16 cellular contexts compared by ENCODE assay signal in the genomic region with DNA sequence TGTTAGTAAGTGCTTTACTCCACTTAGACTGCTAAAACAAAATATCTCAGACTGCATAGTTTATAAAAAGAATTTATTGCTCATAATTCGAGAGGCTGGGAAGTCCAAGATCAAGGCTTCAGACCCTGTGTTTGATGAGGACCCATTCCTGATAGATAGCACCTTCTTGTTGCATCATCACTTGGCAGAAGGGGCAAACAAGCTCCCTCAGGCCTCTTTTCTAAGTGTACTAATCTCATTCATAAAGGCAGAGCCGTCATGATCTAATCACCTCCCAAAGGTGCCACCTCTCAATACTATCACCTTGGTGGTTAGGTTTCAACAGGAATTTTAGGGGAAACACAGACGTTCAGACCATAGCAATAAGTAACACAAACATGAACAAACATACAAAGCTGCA. TPM values are rescaled to one million over a fixed set of nuclear protein-coding genes. Genes with fewer than 3 reads are reported as not detected.
DNase-seq lines count a peak whose midpoint lies in the region; ATAC-seq, FAIRE-seq and TF ChIP-seq lines count a peak whose summit lies in the region.
"Had no signal": no experiment of that assay in that cellular context is flagged by ENCODE, and none has a peak within 500 bp of the region (broad histone marks: within the 10 kb centered on the region; RNA-seq: fewer than 3 reads in every experiment).

No MANE protein-coding gene starts in this region.

- no TSS peak for BruUV-seq in GM12878 (replicated peaks; lab: Mats Ljungman, UMichigan)

- H3K9me3 ChIP-seq in GM12878 (replicated peaks; ENCODE audit: control insufficient read depth, insufficient read depth, low read length): no peaks in the 10 kb centered on the region
- no peaks in the 10 kb centered on the region for H3K9me3 ChIP-seq in naive thymus-derived CD4-positive, alpha-beta T cell (ENCODE audit: control insufficient read depth in 2 of 3, low read length in 3 of 3)
- H3K9me3 ChIP-seq: A549, BE2C, HAP-1 had no signal

- H3K4me1 ChIP-seq in GM12878 (ENCODE audit: control insufficient read depth, insufficient read depth, low read length): no peaks in the 10 kb centered on the region
- H3K4me1 ChIP-seq in naive thymus-derived CD4-positive, alpha-beta T cell (ENCODE audit: control insufficient read depth in 2 of 2, insufficient read depth in 2 of 2, low read length in 2 of 2): no peaks in the 10 kb centered on the region
- H3K4me1 ChIP-seq: A549, HAP-1 had no signal

- TF ChIP-seq EP300 in GM12878 (IDR thresholded peaks at IDR 0.05; ENCODE audit: borderline replicate concordance in 1 of 2, control insufficient read depth in 1 of 2, low read depth in 2 of 2, low read length in 2 of 2): no peak

- H3K4me2 ChIP-seq in GM12878 (ENCODE audit: control insufficient read depth, insufficient read depth): no peak overlapping the region
- H3K4me2 ChIP-seq: A549 had no signal

- FAIRE-seq in GM12878 (lab: Jason Lieb, UNC): no peak
- FAIRE-seq: A549, H1 had no signal

- H3K36me3 Mint-ChIP-seq in naive thymus-derived CD4-positive, alpha-beta T cell: no peaks in the 10 kb centered on the region
- H3K36me3 Mint-ChIP-seq: CD4-positive, alpha-beta memory T cell had no signal

- no peak overlapping the region for H3K4me3 ChIP-seq in GM12878
- no peak overlapping the region for H3K4me3 ChIP-seq in naive thymus-derived CD4-positive, alpha-beta T cell (ENCODE audit: low read length)
- H3K4me3 ChIP-seq: A549, HAP-1 had no signal

- H3K27me3 Mint-ChIP-seq in naive thymus-derived CD4-positive, alpha-beta T cell: no peaks in the 10 kb centered on the region

- no peaks in the 10 kb centered on the region for H3K4me1 Mint-ChIP-seq in naive thymus-derived CD4-positive, alpha-beta T cell
- H3K4me1 Mint-ChIP-seq: CD4-positive, alpha-beta memory T cell had no signal

- no peaks in the 10 kb centered on the region for H3K27me3 ChIP-seq in GM12878 (replicated peaks in 1 of 2; ENCODE audit: control insufficient read depth in 2 of 2, insufficient read depth in 2 of 2, low read length in 1 of 2)
- H3K27me3 ChIP-seq in naive thymus-derived CD4-positive, alpha-beta T cell (ENCODE audit: control insufficient read depth in 2 of 2, insufficient read depth in 2 of 2, low read length in 2 of 2): no peaks in the 10 kb centered on the region
- H3K27me3 ChIP-seq: BE2C had no signal

- RAD21 ChIA-PET in GM12878 (lab: Charles Lee; ENCODE audit: unreplicated experiment): no interaction called here

- no peak for TF ChIP-seq CTCF in GM12878 (IDR thresholded peaks at IDR 0.05 in 2 of 3, conservative IDR thresholded peaks at IDR 0.05 in 1 of 3; ENCODE audit: control insufficient read depth in 2 of 3, extremely low read depth in 1 of 3, insufficient read depth in 1 of 3, low read depth in 3 of 3, low read length in 3 of 3)
- no peak for TF ChIP-seq CTCF in GM13976 (IDR thresholded peaks at IDR 0.05; ENCODE audit: borderline replicate concordance, control extremely low read depth, extremely low read depth, insufficient read depth, missing control alignments)

- H3K4me3 Mint-ChIP-seq in naive thymus-derived CD4-positive, alpha-beta T cell: no peak overlapping the region
- H3K4me3 Mint-ChIP-seq: CD4-positive, alpha-beta memory T cell had no signal

- POLR2A ChIA-PET in GM12878 (lab: Charles Lee): no interaction called here
- POLR2A ChIA-PET in naive thymus-derived CD4-positive, alpha-beta T cell (lab: Charles Lee): no interaction called here

- ATAC-seq in GM18511 (IDR thresholded peaks at IDR 0.05; ENCODE audit: unreplicated experiment) (peak; percentile 14), GM19463 (IDR thresholded peaks at IDR 0.05; ENCODE audit: unreplicated experiment) (peak; percentile 32), GM12878 (peak; percentile 54)
- ATAC-seq in naive thymus-derived CD4-positive, alpha-beta T cell: no peak
- ATAC-seq: A549 had no signal

- no peak overlapping the region for H3K9ac ChIP-seq in GM12878 (ENCODE audit: control insufficient read depth, insufficient read depth, low read length)

- no peak for TF ChIP-seq RAD21 in GM12878 (IDR thresholded peaks at IDR 0.05; ENCODE audit: insufficient read depth, low read depth, low read length)

- no peaks in the 10 kb centered on the region for H3K9me3 Mint-ChIP-seq in naive thymus-derived CD4-positive, alpha-beta T cell

- CTCF ChIA-PET in GM12878 (lab: Yijun Ruan, JAX): no interaction called here
- CTCF ChIA-PET in naive thymus-derived CD4-positive, alpha-beta T cell (lab: Charles Lee): no interaction called here

- no peaks in the 10 kb centered on the region for H3K79me2 ChIP-seq in GM12878 (ENCODE audit: control insufficient read depth, insufficient read depth, low read length)

- in situ Hi-C loops in GM12878 (cut with MboI): no loop called here
- in situ Hi-C loops in GM13976 (cut with MboI; ENCODE audit: low sequenced_read_pairs, unreplicated experiment): no loop called here

- no peaks in the 10 kb centered on the region for H3K36me3 ChIP-seq in GM12878 (ENCODE audit: control insufficient read depth in 2 of 2, insufficient read depth in 2 of 2, low read length in 1 of 2)
- H3K36me3 ChIP-seq in naive thymus-derived CD4-positive, alpha-beta T cell (ENCODE audit: control insufficient read depth in 2 of 3, insufficient read depth in 3 of 3, low read length in 3 of 3): no peaks in the 10 kb centered on the region
- H3K36me3 ChIP-seq: BE2C, HAP-1 had no signal

- SMC1A ChIA-PET in GM12878 (lab: Charles Lee; ENCODE audit: uncharacterized antibody, unreplicated experiment): interaction anchor here (0.9 kb wide), 1 partner anchor 20 kb away, joined by 3 read pairs; no protein-coding TSS in a partner anchor

- TF ChIP-seq POLR2A in GM12878 (IDR thresholded peaks at IDR 0.05; ENCODE audit: low read depth, low read length): no peak

- no peaks in the 10 kb centered on the region for H4K20me1 ChIP-seq in GM12878 (ENCODE audit: control insufficient read depth, insufficient read depth)

- DNase-seq in GM12878 (ENCODE audit: low read depth, low spot score) (no peak), GM13976 (ENCODE audit: low spot score) (no peak), COR-L47 (lab: John Stamatoyannopoulos, UW) (no peak)
- DNase-seq in naive thymus-derived CD4-positive, alpha-beta T cell: no peak
- DNase-seq: BE2C; CD4-positive, alpha-beta memory T cell; DMS53; GF-D8; Karpas-422 had no signal

- intact Hi-C loops in GM12878 (cut with micrococcal nuclease; ENCODE audit: unreplicated experiment): no loop called here
- intact Hi-C loops in naive thymus-derived CD4-positive, alpha-beta T cell (cut with micrococcal nuclease): no loop called here

- H3K27ac Mint-ChIP-seq in naive thymus-derived CD4-positive, alpha-beta T cell: no peak overlapping the region
- H3K27ac Mint-ChIP-seq: CD4-positive, alpha-beta memory T cell had no signal

- 13% methylated on average over 3 of the region's 3 CpGs for WGBS in GM12878 (ENCODE audit: insufficient coverage, insufficient replicate concordance, low lambda C conversion rate, missing lambda C conversion rate)

- H2AFZ ChIP-seq in GM12878 (ENCODE audit: control insufficient read depth, low read depth, low read length): no peak overlapping the region

- H3K27ac ChIP-seq in GM12878 (ENCODE audit: control insufficient read depth, insufficient read depth): no peak overlapping the region
- no peak overlapping the region for H3K27ac ChIP-seq in naive thymus-derived CD4-positive, alpha-beta T cell (ENCODE audit: low read depth, low read length)
- H3K27ac ChIP-seq: A549, C4-2B, HL-60 had no signal

TF ChIP-seq in GM12878, 131 proteins besides CTCF, POLR2A, EP300 and RAD21 (continues in another document):
- TF ChIP-seq RBBP5 (conservative IDR thresholded peaks at IDR 0.05): no peak
- no peak for TF ChIP-seq SUZ12 (IDR thresholded peaks at IDR 0.05; ENCODE audit: unreplicated experiment)
- no peak for TF ChIP-seq MEF2A (IDR thresholded peaks at IDR 0.05; ENCODE audit: insufficient read depth, low read depth, low read length)
- TF ChIP-seq POLR2AphosphoS2 (IDR thresholded peaks at IDR 0.05; ENCODE audit: low read depth, low read length): no peak
- TF ChIP-seq ASH2L (IDR thresholded peaks at IDR 0.05; ENCODE audit: borderline replicate concordance, low read depth): no peak
- TF ChIP-seq SP1 (IDR thresholded peaks at IDR 0.05; ENCODE audit: low read depth, low read length): no peak
- TF ChIP-seq IRF4 (IDR thresholded peaks at IDR 0.05; ENCODE audit: low read depth, low read length): no peak
- TF ChIP-seq SIX5 (IDR thresholded peaks at IDR 0.05; ENCODE audit: low read depth, low read length, severe bottlenecking): no peak
- no peak for TF ChIP-seq SPI1 (IDR thresholded peaks at IDR 0.05; ENCODE audit: borderline replicate concordance, insufficient read depth, low read depth, low read length)
- TF ChIP-seq RAD51 (IDR thresholded peaks at IDR 0.05): no peak
- TF ChIP-seq BMI1 (IDR thresholded peaks at IDR 0.05; ENCODE audit: borderline replicate concordance): no peak

RNA-seq across cellular contexts. Expression of gene CRPPA, which starts 55.4 kb away (rescaled TPM):
- total RNA-seq in GM12878 (2013; cell fraction: nucleolus; rRNA removed): not detected in 2 replicates
- total RNA-seq in GM12878 (2014; rRNA removed) (not detected in 2 replicates), GM12878 (2014; rRNA removed; fragmentation: Illumina TruSeq; extraction: Trizol) (not detected in 2 replicates), GM12878 (2021) (not detected in 2 replicates)
- not detected for polyA plus RNA-seq in GM12878 (2011; ENCODE audit: low read depth)
- polyA plus RNA-seq in GM12878 (2011; rRNA removed) (0.01 TPM in 1 of 2 replicates, not detected in the other), GM12878 (2014; fragmentation: Illumina TruSeq; extraction: Trizol) (not detected in 2 replicates), GM12878 (2014; fragmentation: Nextera tagmentation; extraction: Ambion mirVana) (not detected), GM12878 (2014; rRNA removed) (not detected in 2 replicates), GM12878 (2016; fragmentation: Nextera tagmentation; extraction: Ambion mirVana) (not detected)
- polyA plus RNA-seq in GM12878 (2011; cell fraction: cytosol; rRNA removed): not detected in 2 replicates
- polyA plus RNA-seq in GM12878 (2011; cell fraction: nucleus; rRNA removed): not detected in 2 replicates
- polyA plus RNA-seq in GM12878 (2012): not detected in 2 replicates
- not detected in 2 replicates for polyA minus RNA-seq in GM12878 (2011; rRNA and poly(A)+ RNA removed)
- not detected in 2 replicates for polyA minus RNA-seq in GM12878 (2011; cell fraction: cytosol; rRNA and poly(A)+ RNA removed)
- polyA minus RNA-seq in GM12878 (2011; cell fraction: nucleus; rRNA and poly(A)+ RNA removed): not detected in 2 replicates
- 1 to 10 TPM; 1.3 to 2.5 (median 1.3) TPM for total RNA-seq in naive thymus-derived CD4-positive, alpha-beta T cell
- under 1 TPM; 0.21 TPM for polyA plus RNA-seq in naive thymus-derived CD4-positive, alpha-beta T cell
